ENCODE assay signal across 7 cellular contexts in genomic region chr20:38863024-38863851, GRCh38. TPM values are rescaled to one million over a fixed set of nuclear protein-coding genes. Genes with fewer than 3 reads are reported as not detected.
DNase-seq lines count a peak whose midpoint lies in the region; ATAC-seq, FAIRE-seq and TF ChIP-seq lines count a peak whose summit lies in the region.

No MANE protein-coding gene starts in this region.

- peak; percentile 73 for ATAC-seq in GM19463 (IDR thresholded peaks at IDR 0.05; ENCODE audit: unreplicated experiment)
- peak; percentile 57 for ATAC-seq in HG03378 (IDR thresholded peaks at IDR 0.05; ENCODE audit: unreplicated experiment)
- ATAC-seq in HG02870 (IDR thresholded peaks at IDR 0.05; ENCODE audit: unreplicated experiment): no peak

- no peak for TF ChIP-seq CTCF in esophagus squamous epithelium (IDR thresholded peaks at IDR 0.05)

- FAIRE-seq in small intestine (lab: Jason Lieb, UNC): no peak

- DNase-seq in activated CD4-positive, alpha-beta T cell treated with anti-CD3 and anti-CD28 coated beads, Interleukin-2, amount 50 U/mL, for 4 hours: peak; percentile 54 to 56
- peak; percentile 54 for DNase-seq in small intestine
- no peak for DNase-seq in esophagus squamous epithelium (lab: John Stamatoyannopoulos, UW)
- DNase-seq in COLO829 (ENCODE audit: low spot score): no peak

- no peaks in the 10 kb centered on the region for H3K27me3 ChIP-seq in small intestine (ENCODE audit: control insufficient read depth in 2 of 2, insufficient read depth in 2 of 2, low read length in 2 of 2)
- no peaks in the 10 kb centered on the region for H3K27me3 ChIP-seq in esophagus squamous epithelium

- H3K4me1 ChIP-seq in small intestine (ENCODE audit: control insufficient read depth in 2 of 2, insufficient read depth in 1 of 2, low read depth in 1 of 2, low read length in 1 of 2): peaks cover 0 to 4% of the 10 kb centered on the region in 2 donors
- no peaks in the 10 kb centered on the region for H3K4me1 ChIP-seq in esophagus squamous epithelium

- H3K9me3 ChIP-seq in small intestine (ENCODE audit: control insufficient read depth, low read depth) (no peaks in the 10 kb centered on the region), esophagus squamous epithelium (no peaks in the 10 kb centered on the region)

- WGBS in small intestine, 3 donors: 68 to 69% (median 68%) methylated on average over 12 of the region's 12 CpGs
- WGBS in esophagus squamous epithelium, 2 donors: 64 to 71% methylated on average over 10 to 12 of the region's 12 CpGs

- no peak overlapping the region for H3K4me3 ChIP-seq in small intestine (ENCODE audit: low read depth in 1 of 2, low read length in 2 of 2)
- no peak overlapping the region for H3K4me3 ChIP-seq in esophagus squamous epithelium

- TF ChIP-seq POLR2A in esophagus squamous epithelium (IDR thresholded peaks at IDR 0.05): no peak

- intact Hi-C loops in esophagus squamous epithelium (cut with DNase I): no loop called here

- peak overlapping the region; percentile 33 to 69 for H3K27ac ChIP-seq in small intestine (ENCODE audit: low read depth in 1 of 2, low read length in 1 of 2)
- H3K27ac ChIP-seq in esophagus squamous epithelium: peak overlapping the region in 2 of 4 donors; percentile 3 to 42

- H3K36me3 ChIP-seq in small intestine (ENCODE audit: control insufficient read depth in 2 of 2, insufficient read depth in 2 of 2, low read length in 2 of 2) (no peaks in the 10 kb centered on the region), esophagus squamous epithelium (no peaks in the 10 kb centered on the region)

RNA-seq across cellular contexts. Expression of gene PPP1R16B, which starts 57.7 kb away (rescaled TPM):
- 10 to 100 TPM in 1 of 3 donors, 1 to 10 TPM in 1, under 1 TPM in 1; 0.89 to 11.9 (median 5.1) TPM for polyA plus RNA-seq in small intestine
- total RNA-seq in esophagus squamous epithelium: 1 to 10 TPM in 3 of 4 donors, under 1 TPM in 1; 0.99 to 6.7 (median 3.6) TPM

Comparison
In these comparisons a context has a peak if more than half of its experiments do, and no peak if none do; other contexts are left out.
1. DNase-seq: peak in activated CD4-positive, alpha-beta T cell treated with anti-CD3 and anti-CD28 coated beads, Interleukin-2, amount 50 U/mL, for 4 hours (2 of 2) and small intestine (single experiment); none in esophagus squamous epithelium (single experiment) and COLO829 (single experiment).